ENCODE assay signal across 25 cellular contexts in genomic region chr2:2703792-2704191, GRCh38.
DNase-seq lines count a peak whose midpoint lies in the region; ATAC-seq and TF ChIP-seq lines count a peak whose summit lies in the region.
"Had no signal": no experiment of that assay in that cellular context is flagged by ENCODE, and none has a peak within 500 bp of the region (broad histone marks: within the 10 kb centered on the region; RNA-seq: fewer than 3 reads in every experiment).

No MANE protein-coding gene starts in this region.

- peaks cover 45% of the 10 kb centered on the region for H3K4me1 Mint-ChIP-seq in CD14-positive monocyte
- peaks cover 38% of the 10 kb centered on the region for H3K4me1 Mint-ChIP-seq in endothelial cell (ENCODE audit: unreplicated experiment)
- no peaks in the 10 kb centered on the region for H3K4me1 Mint-ChIP-seq in HFFc6 (ENCODE audit: low read depth)

- H3K9me3 Mint-ChIP-seq in CD14-positive monocyte = no peaks in the 10 kb centered on the region
- H3K9me3 Mint-ChIP-seq in endothelial cell (ENCODE audit: unreplicated experiment) = no peaks in the 10 kb centered on the region
- H3K9me3 Mint-ChIP-seq in HFFc6 = peaks cover 50% of the 10 kb centered on the region
- H3K9me3 Mint-ChIP-seq: H9 had no signal

- H3K4me3 Mint-ChIP-seq in CD14-positive monocyte (peak overlapping the region in 1 of 2 donors; percentile 84), endothelial cell (ENCODE audit: unreplicated experiment) (no peak overlapping the region), HFFc6 (no peak overlapping the region)
- H3K4me3 Mint-ChIP-seq: H9, IgD-negative memory B cell had no signal

- no peaks in the 10 kb centered on the region for H3K9me3 ChIP-seq in KOPT-K1 (ENCODE audit: insufficient read depth, low read length, poor library complexity, severe bottlenecking)
- H3K9me3 ChIP-seq: A549, SJSA1 had no signal

- H3K36me3 Mint-ChIP-seq in CD14-positive monocyte (no peaks in the 10 kb centered on the region), endothelial cell (ENCODE audit: low read depth, unreplicated experiment) (peaks cover 2% of the 10 kb centered on the region), HFFc6 (ENCODE audit: low read depth) (no peaks in the 10 kb centered on the region)
- H3K36me3 Mint-ChIP-seq: IgD-negative memory B cell had no signal

- TF ChIP-seq CTCF in CD14-positive monocyte (IDR thresholded peaks at IDR 0.05) (no peak), endothelial cell (IDR thresholded peaks at IDR 0.05; ENCODE audit: unreplicated experiment) (no peak), HFFc6 (IDR thresholded peaks at IDR 0.05) (no peak)

- peak overlapping the region; percentile 96 for H3K27ac ChIP-seq in KOPT-K1 (ENCODE audit: low read depth, low read length, poor library complexity, severe bottlenecking)
- H3K27ac ChIP-seq: A549, C4-2B, GM23248, HL-60, KMS-11, SJSA1 had no signal

- peak overlapping the region in 4 of 7 donors; percentile 21 to 80 (median 76) for H3K27ac Mint-ChIP-seq in CD14-positive monocyte
- peak overlapping the region; percentile 11 for H3K27ac Mint-ChIP-seq in endothelial cell (ENCODE audit: unreplicated experiment)
- no peak overlapping the region for H3K27ac Mint-ChIP-seq in HFFc6
- H3K27ac Mint-ChIP-seq: H9 had no signal

- peaks cover 12 to 26% (median 18%) of the 10 kb centered on the region in 3 donors for H3K27me3 Mint-ChIP-seq in CD14-positive monocyte (ENCODE audit: low read depth in 3 of 3)
- peaks cover 6% of the 10 kb centered on the region for H3K27me3 Mint-ChIP-seq in endothelial cell (ENCODE audit: unreplicated experiment)
- H3K27me3 Mint-ChIP-seq in HFFc6 (ENCODE audit: insufficient read depth) = peaks cover 2% of the 10 kb centered on the region; the same call in 1 of the 2 replicates

- intact Hi-C loops in CD14-positive monocyte (cut with micrococcal nuclease) = no loop called here

- H3K36me3 ChIP-seq in KOPT-K1 (ENCODE audit: insufficient read depth, low read length) = no peaks in the 10 kb centered on the region
- H3K36me3 ChIP-seq: SJSA1 had no signal

- no peak for ATAC-seq in HG03520 (IDR thresholded peaks at IDR 0.05; ENCODE audit: unreplicated experiment)
- ATAC-seq: A549 had no signal

- no peak for DNase-seq in CD14-positive monocyte (ENCODE audit: low spot score)
- DNase-seq in endothelial cell (ENCODE audit: low spot score) = no peak
- DNase-seq in retina = peak; percentile 69
- DNase-seq in HFFc6 = no peak
- no peak for DNase-seq in NCI-H2081 (lab: John Stamatoyannopoulos, UW)
- DNase-seq: AML-193, DMS153, GM23248, H9, NCI-H1092, NCI-H1417 treated with DMSO at 0.1 percent for 48 hours, NCI-H2081 treated with DMSO at 0.1 percent for 48 hours, NCI-H446, NCI-H524 treated with DMSO at 0.1 percent for 48 hours, NCI-H82, Right ventricle myocardium superior, RPMI8226 had no signal
